24 cellular contexts compared by ENCODE assay signal in the genomic region with DNA sequence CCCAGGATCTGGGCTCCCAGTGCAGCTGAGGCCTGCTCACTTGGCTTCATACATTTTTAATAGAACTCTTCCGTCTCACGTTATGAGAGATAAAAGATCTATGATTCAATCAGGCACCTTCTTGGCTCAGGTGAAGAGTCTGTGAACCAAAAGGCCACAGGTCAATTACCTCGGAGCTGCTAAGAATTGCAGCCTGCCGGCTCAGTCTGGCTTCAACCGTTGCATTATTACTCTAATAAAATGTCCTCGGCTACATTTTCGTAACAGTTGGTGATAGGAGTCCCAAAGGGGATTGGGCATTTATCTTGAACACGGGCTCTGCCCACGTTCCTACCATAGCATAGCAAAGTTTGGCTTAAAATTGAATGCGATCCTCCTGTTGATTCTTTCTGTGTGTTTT.
DNase-seq lines count a peak whose midpoint lies in the region; ATAC-seq and TF ChIP-seq lines count a peak whose summit lies in the region.
"Had no signal": no experiment of that assay in that cellular context is flagged by ENCODE, and none has a peak within 500 bp of the region (broad histone marks: within the 10 kb centered on the region; RNA-seq: fewer than 3 reads in every experiment).

No MANE protein-coding gene starts in this region.

- H3K4me3 ChIP-seq in gastroesophageal sphincter: no peak overlapping the region
- H3K4me3 ChIP-seq in mucosa of descending colon: no peak overlapping the region
- no peak overlapping the region for H3K4me3 ChIP-seq in testis
- H3K4me3 ChIP-seq: A549, GM12878 had no signal

- no peak for TF ChIP-seq CTCF in WTC11 (IDR thresholded peaks at IDR 0.05)
- no peak for TF ChIP-seq CTCF in gastroesophageal sphincter (IDR thresholded peaks at IDR 0.05)
- no peak for TF ChIP-seq CTCF in mucosa of descending colon (IDR thresholded peaks at IDR 0.05)
- TF ChIP-seq CTCF in testis (IDR thresholded peaks at IDR 0.05): no peak

- no peaks in the 10 kb centered on the region for H3K36me3 ChIP-seq in gastroesophageal sphincter
- H3K36me3 ChIP-seq in mucosa of descending colon (ENCODE audit: low read depth): no peaks in the 10 kb centered on the region
- no peaks in the 10 kb centered on the region for H3K36me3 ChIP-seq in testis (ENCODE audit: low read depth, missing control alignments)
- H3K36me3 ChIP-seq: BE2C had no signal

- no peaks in the 10 kb centered on the region for H3K27me3 Mint-ChIP-seq in WTC11 (ENCODE audit: low read depth)
- H3K27me3 Mint-ChIP-seq: activated CD4-positive, alpha-beta memory T cell treated with anti-CD3 and anti-CD28 coated beads, Interleukin-2, amount 10 ng/mL, durations not matched to agents 7 days and 5 days; brain had no signal

- no peaks in the 10 kb centered on the region for H3K9me3 Mint-ChIP-seq in WTC11
- H3K9me3 Mint-ChIP-seq: activated CD4-positive, alpha-beta memory T cell treated with anti-CD3 and anti-CD28 coated beads, Interleukin-2, amount 10 ng/mL, durations not matched to agents 7 days and 5 days; brain had no signal

- intact Hi-C loops in mucosa of descending colon (cut with DNase I, micrococcal nuclease): no loop called here
- intact Hi-C loops in testis (cut with DNase I; ENCODE audit: low total_unique reads): no loop called here

- WGBS in gastroesophageal sphincter (ENCODE audit: low coverage in 1 of 2), 2 donors: 71 to 73% methylated on average over 8 to 10 of the region's 10 CpGs
- 45 to 50% methylated on average over 10 of the region's 10 CpGs for WGBS in testis, 2 donors

- H3K27me3 ChIP-seq in gastroesophageal sphincter (no peaks in the 10 kb centered on the region), testis (no peaks in the 10 kb centered on the region)
- H3K27me3 ChIP-seq: BE2C had no signal

- TF ChIP-seq EP300 in gastroesophageal sphincter (IDR thresholded peaks at IDR 0.05): no peak

- no peak overlapping the region for H3K4me3 Mint-ChIP-seq in WTC11
- H3K4me3 Mint-ChIP-seq: activated CD4-positive, alpha-beta memory T cell treated with anti-CD3 and anti-CD28 coated beads, Interleukin-2, amount 10 ng/mL, durations not matched to agents 7 days and 5 days; brain; HFFc6 had no signal

- peaks cover 9% of the 10 kb centered on the region for H3K4me1 Mint-ChIP-seq in WTC11

- no peak for ATAC-seq in WTC11
- ATAC-seq in gastroesophageal sphincter: no peak
- peak; percentile 58 for ATAC-seq in mucosa of descending colon
- ATAC-seq in GM18861 (IDR thresholded peaks at IDR 0.05; ENCODE audit: unreplicated experiment): no peak
- no peak for ATAC-seq in HG02623 (IDR thresholded peaks at IDR 0.05; ENCODE audit: unreplicated experiment)
- ATAC-seq: A549, GM12878, left lobe of liver had no signal

- POLR2A ChIA-PET in WTC11 (lab: Charles Lee): no interaction called here

- H3K27ac Mint-ChIP-seq in WTC11: peak overlapping the region; percentile 34; the same call in 1 of the 2 replicates
- H3K27ac Mint-ChIP-seq: activated CD4-positive, alpha-beta memory T cell treated with anti-CD3 and anti-CD28 coated beads, Interleukin-2, amount 10 ng/mL, durations not matched to agents 7 days and 5 days; HFFc6 had no signal

- DNase-seq in WTC11 (ENCODE audit: low spot score) (no peak), mucosa of descending colon (peak in 1 of 3 donors; percentile 18), testis (peak; percentile 84), MV-4-11 (lab: John Stamatoyannopoulos, UW) (no peak)
- no peak for DNase-seq in activated CD4-positive, alpha-beta T cell treated with anti-CD3 and anti-CD28 coated beads for 1 hour
- DNase-seq: activated CD4-positive, alpha-beta memory T cell treated with anti-CD3 and anti-CD28 coated beads, Interleukin-2, amount 10 ng/mL, durations not matched to agents 7 days and 5 days; activated CD4-positive, CD25-positive, alpha-beta regulatory T cell; activated effector memory CD4-positive, alpha-beta T cell treated with anti-CD3 and anti-CD28 coated beads, Interleukin-2, amount 50 U/mL, for 16 hours; BE2C; DND-41; head of caudate nucleus; HFFc6; KG1; NCI-H1694 treated with DMSO at 0.1 percent for 48 hours; NCI-H748 treated with DMSO at 0.1 percent for 48 hours; stimulated activated CD8-positive, alpha-beta memory T cell treated with anti-CD3 and anti-CD28 coated beads, Interleukin-4, amount 100 ng/mL, for 48 hours; T-helper 9 cell had no signal

- CTCF ChIA-PET in WTC11 (lab: Charles Lee): interaction anchor here (1.0 kb wide), 1 partner anchor 21 kb away, joined by 3 read pairs; no protein-coding TSS in a partner anchor

- TF ChIP-seq POLR2A in gastroesophageal sphincter (IDR thresholded peaks at IDR 0.05) (no peak), testis (IDR thresholded peaks at IDR 0.05) (no peak)

- peaks cover 0 to 49% (median 0%) of the 10 kb centered on the region in 3 donors for H3K4me1 ChIP-seq in gastroesophageal sphincter
- peaks cover 7% of the 10 kb centered on the region for H3K4me1 ChIP-seq in mucosa of descending colon (ENCODE audit: low read depth)
- peaks cover 58% of the 10 kb centered on the region for H3K4me1 ChIP-seq in testis
- H3K4me1 ChIP-seq: A549 had no signal

- H3K9me3 ChIP-seq in gastroesophageal sphincter (no peaks in the 10 kb centered on the region), mucosa of descending colon (no peaks in the 10 kb centered on the region), testis (no peaks in the 10 kb centered on the region)
- H3K9me3 ChIP-seq: A549, BE2C had no signal

- no peaks in the 10 kb centered on the region for H3K36me3 Mint-ChIP-seq in WTC11
- H3K36me3 Mint-ChIP-seq: brain had no signal

- H3K27ac ChIP-seq in gastroesophageal sphincter (peak overlapping the region in 3 of 4 donors; percentile 44 to 64 (median 61)), testis (peak overlapping the region; percentile 78 to 85)
- H3K27ac ChIP-seq: A549 had no signal

TF ChIP-seq in WTC11, 78 proteins besides CTCF, POLR2A, EP300 and RAD21:
- TF ChIP-seq ZNF317 (CRISPR knock-in tag; IDR thresholded peaks at IDR 0.05; ENCODE audit: borderline replicate concordance, low read depth) (no peak), ZNF138 (CRISPR knock-in tag; conservative IDR thresholded peaks at IDR 0.05) (no peak), ZBTB21 (CRISPR knock-in tag; IDR thresholded peaks at IDR 0.05; ENCODE audit: borderline replicate concordance) (no peak), TEAD4 (CRISPR knock-in tag; IDR thresholded peaks at IDR 0.05) (no peak), GRHL2 (CRISPR knock-in tag; IDR thresholded peaks at IDR 0.05; ENCODE audit: insufficient replicate concordance, severe bottlenecking) (no peak), FOXP1 (CRISPR knock-in tag; IDR thresholded peaks at IDR 0.05; ENCODE audit: borderline replicate concordance) (no peak), NFE2L1 (CRISPR knock-in tag; IDR thresholded peaks at IDR 0.05) (no peak), PRRX2 (CRISPR knock-in tag; IDR thresholded peaks at IDR 0.05) (no peak), SP1 (CRISPR knock-in tag; conservative IDR thresholded peaks at IDR 0.05) (no peak), TCF7 (CRISPR knock-in tag; IDR thresholded peaks at IDR 0.05; ENCODE audit: low read depth) (no peak), ZNF121 (CRISPR knock-in tag; IDR thresholded peaks at IDR 0.05) (no peak), TP53 (CRISPR knock-in tag; IDR thresholded peaks at IDR 0.05) (no peak), ESRRA (CRISPR knock-in tag; IDR thresholded peaks at IDR 0.05; ENCODE audit: borderline replicate concordance) (no peak), IRF2 (CRISPR knock-in tag; IDR thresholded peaks at IDR 0.05; ENCODE audit: borderline replicate concordance, low read depth) (no peak), ZNF416 (CRISPR knock-in tag; IDR thresholded peaks at IDR 0.05) (no peak), SMAD4 (CRISPR knock-in tag; IDR thresholded peaks at IDR 0.05) (no peak), ATF1 (CRISPR knock-in tag; IDR thresholded peaks at IDR 0.05) (no peak)
- TF ChIP-seq, protein P1, sequence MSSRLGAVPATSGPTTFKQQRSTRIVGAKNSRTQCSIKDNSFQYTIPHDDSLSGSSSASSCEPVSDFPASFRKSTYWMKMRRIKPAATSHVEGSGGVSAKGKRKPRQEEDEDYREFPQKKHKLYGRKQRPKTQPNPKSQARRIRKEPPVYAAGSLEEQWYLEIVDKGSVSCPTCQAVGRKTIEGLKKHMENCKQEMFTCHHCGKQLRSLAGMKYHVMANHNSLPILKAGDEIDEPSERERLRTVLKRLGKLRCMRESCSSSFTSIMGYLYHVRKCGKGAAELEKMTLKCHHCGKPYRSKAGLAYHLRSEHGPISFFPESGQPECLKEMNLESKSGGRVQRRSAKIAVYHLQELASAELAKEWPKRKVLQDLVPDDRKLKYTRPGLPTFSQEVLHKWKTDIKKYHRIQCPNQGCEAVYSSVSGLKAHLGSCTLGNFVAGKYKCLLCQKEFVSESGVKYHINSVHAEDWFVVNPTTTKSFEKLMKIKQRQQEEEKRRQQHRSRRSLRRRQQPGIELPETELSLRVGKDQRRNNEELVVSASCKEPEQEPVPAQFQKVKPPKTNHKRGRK (CRISPR knock-in tag; IDR thresholded peaks at IDR 0.05; ENCODE audit: borderline replicate concordance): no peak
TF ChIP-seq in WTC11: peak in this region for 0.
